ENCODE assay signal across 8 cellular contexts in genomic region chr3:124559650-124560405, GRCh38.
DNase-seq lines count a peak whose midpoint lies in the region; ATAC-seq and TF ChIP-seq lines count a peak whose summit lies in the region.

No MANE protein-coding gene starts in this region.

- H3K36me3 Mint-ChIP-seq in CD4-positive, alpha-beta T cell (ENCODE audit: low read depth) = no peaks in the 10 kb centered on the region
- no peaks in the 10 kb centered on the region for H3K36me3 Mint-ChIP-seq in activated CD4-positive, alpha-beta T cell treated with anti-CD3 and anti-CD28 coated beads for 36 hours (ENCODE audit: low read depth)

- WGBS in liver = 18% methylated on average over 8 of the region's 8 CpGs

- CTCF ChIA-PET in CD4-positive, alpha-beta T cell (lab: Charles Lee) = interaction anchor here (1.3 kb wide), 1 partner anchor 9 kb away, joined by 5 read pairs; no protein-coding TSS in a partner anchor
- CTCF ChIA-PET in HEK293T (lab: Yijun Ruan, JAX) = interaction anchor here (0.5 to 2.4 kb wide), 13 partner anchors 9 to 527 kb away, joined by 3 to 15 read pairs (median 3); no protein-coding TSS in a partner anchor
- CTCF ChIA-PET in activated CD4-positive, alpha-beta T cell treated with anti-CD3 and anti-CD28 coated beads for 36 hours (lab: Charles Lee) = interaction anchor here (0.5 to 5.3 kb wide), 33 partner anchors 9 to 1050 kb away, joined by 3 to 63 read pairs (median 3); no protein-coding TSS in a partner anchor

- intact Hi-C loops in CD4-positive, alpha-beta T cell (cut with DNase I, micrococcal nuclease) = loop anchor here in 1 of 2 experiments (10.0 kb wide), 1 partner anchor 345 kb away; no protein-coding TSS in a partner anchor
- intact Hi-C loops in activated CD4-positive, alpha-beta T cell treated with anti-CD3 and anti-CD28 coated beads for 36 hours (cut with DNase I, micrococcal nuclease) = loop anchor here (2.0 to 10.0 kb wide), 4 partner anchors 67 to 545 kb away; no protein-coding TSS in a partner anchor

- H3K4me3 ChIP-seq in liver (ENCODE audit: low read depth in 1 of 3, low read length in 3 of 3) = no peak overlapping the region

- no peaks in the 10 kb centered on the region for H3K36me3 ChIP-seq in liver (ENCODE audit: control insufficient read depth in 4 of 4, insufficient read depth in 3 of 4, low read depth in 1 of 4, low read length in 3 of 4)

- TF ChIP-seq RAD21 in liver (IDR thresholded peaks at IDR 0.05) = peak; percentile 96

- peaks cover 19% of the 10 kb centered on the region for H3K27me3 ChIP-seq in CD4-positive, alpha-beta T cell (ENCODE audit: control insufficient read depth, insufficient read depth, low read length)
- no peaks in the 10 kb centered on the region for H3K27me3 ChIP-seq in liver (ENCODE audit: control insufficient read depth in 4 of 4, insufficient read depth in 4 of 4, low read length in 3 of 4)

- no peak overlapping the region for H3K27ac Mint-ChIP-seq in CD4-positive, alpha-beta T cell
- H3K27ac Mint-ChIP-seq in activated CD4-positive, alpha-beta T cell treated with anti-CD3 and anti-CD28 coated beads for 36 hours = no peak overlapping the region

- H3K27ac ChIP-seq in CD4-positive, alpha-beta T cell (ENCODE audit: low read depth, low read length) = no peak overlapping the region
- H3K27ac ChIP-seq in cingulate gyrus (ENCODE audit: low read depth, low read length) (peak overlapping the region; percentile 78), liver (ENCODE audit: low read depth in 1 of 2, low read length in 2 of 2) (no peak overlapping the region)

- TF ChIP-seq CTCF in CD4-positive, alpha-beta T cell (IDR thresholded peaks at IDR 0.05) = peak; percentile 91
- peak; percentile 90 for TF ChIP-seq CTCF in liver (IDR thresholded peaks at IDR 0.05; ENCODE audit: low read depth, low read length, missing input control)

- ATAC-seq in CD4-positive, alpha-beta T cell (ENCODE audit: poor library complexity) = peak; percentile 57
- ATAC-seq in activated CD4-positive, alpha-beta T cell treated with anti-CD3 and anti-CD28 coated beads for 36 hours = peak; percentile 47

- H3K4me1 Mint-ChIP-seq in CD4-positive, alpha-beta T cell (ENCODE audit: low read depth) = no peaks in the 10 kb centered on the region
- H3K4me1 Mint-ChIP-seq in activated CD4-positive, alpha-beta T cell treated with anti-CD3 and anti-CD28 coated beads for 36 hours = no peaks in the 10 kb centered on the region

- no peaks in the 10 kb centered on the region for H3K9me3 Mint-ChIP-seq in CD4-positive, alpha-beta T cell
- no peaks in the 10 kb centered on the region for H3K9me3 Mint-ChIP-seq in activated CD4-positive, alpha-beta T cell treated with anti-CD3 and anti-CD28 coated beads for 36 hours (ENCODE audit: low read depth)

- H3K27me3 Mint-ChIP-seq in CD4-positive, alpha-beta T cell = peaks cover 47% of the 10 kb centered on the region
- peaks cover 17% of the 10 kb centered on the region for H3K27me3 Mint-ChIP-seq in activated CD4-positive, alpha-beta T cell treated with anti-CD3 and anti-CD28 coated beads for 36 hours

- no peak overlapping the region for H3K9ac ChIP-seq in liver (ENCODE audit: low read depth in 1 of 2, low read length in 2 of 2)

- peaks cover 0 to 9% (median 0%) of the 10 kb centered on the region in 4 donors for H3K4me1 ChIP-seq in liver (ENCODE audit: control insufficient read depth in 4 of 4, insufficient read depth in 4 of 4, low read length in 3 of 4)

- peak; percentile 19 to 54 (median 34) for DNase-seq in CD4-positive, alpha-beta T cell
- DNase-seq in HEK293T (ENCODE audit: extremely low spot score) (peak; percentile 77), NCI-H345 (lab: John Stamatoyannopoulos, UW) (peak; percentile 63), cortex of kidney (lab: John Stamatoyannopoulos, UW) (no peak)
- DNase-seq in activated CD4-positive, alpha-beta T cell treated with anti-CD3 and anti-CD28 coated beads for 36 hours = peak; percentile 76
- peak; percentile 59 for DNase-seq in stimulated activated CD4-positive, alpha-beta T cell treated with anti-CD3 and anti-CD28 coated beads, Interleukin-4, amount 100 ng/mL, for 24 hours

- no peak overlapping the region for H3K4me3 Mint-ChIP-seq in CD4-positive, alpha-beta T cell
- no peak overlapping the region for H3K4me3 Mint-ChIP-seq in activated CD4-positive, alpha-beta T cell treated with anti-CD3 and anti-CD28 coated beads for 36 hours

- no peaks in the 10 kb centered on the region for H3K9me3 ChIP-seq in CD4-positive, alpha-beta T cell (ENCODE audit: control insufficient read depth, low read length)
- H3K9me3 ChIP-seq in liver (ENCODE audit: control insufficient read depth in 4 of 4, low read length in 3 of 4) = no peaks in the 10 kb centered on the region

- POLR2A ChIA-PET in CD4-positive, alpha-beta T cell (lab: Charles Lee) = no interaction called here
- POLR2A ChIA-PET in HEK293T (lab: Yijun Ruan, JAX) = no interaction called here
- POLR2A ChIA-PET in activated CD4-positive, alpha-beta T cell treated with anti-CD3 and anti-CD28 coated beads for 36 hours (lab: Charles Lee) = no interaction called here

TF ChIP-seq in HEK293T, 16 proteins besides CTCF, POLR2A, EP300 and RAD21:
- TF ChIP-seq FOXM1 (IDR thresholded peaks at IDR 0.05; ENCODE audit: borderline replicate concordance) = no peak
TF ChIP-seq in HEK293T: peak in this region for 0.

TF ChIP-seq in liver, 16 proteins besides CTCF, POLR2A, EP300 and RAD21:
- TF ChIP-seq FOXA2 (IDR thresholded peaks at IDR 0.05) = peak; percentile 26
- peak; percentile 21 for TF ChIP-seq FOXA1 (IDR thresholded peaks at IDR 0.05)
- TF ChIP-seq SP1 (IDR thresholded peaks at IDR 0.05) = no peak
- TF ChIP-seq RXRA (IDR thresholded peaks at IDR 0.05) = no peak
- no peak for TF ChIP-seq REST (IDR thresholded peaks at IDR 0.05)
- no peak for TF ChIP-seq EGR1 (IDR thresholded peaks at IDR 0.05; ENCODE audit: low read depth in 2 of 2)
- no peak for TF ChIP-seq GABPA (IDR thresholded peaks at IDR 0.05 in 1 of 2, conservative IDR thresholded peaks at IDR 0.05 in 1 of 2)
